In genomic region chr4:126358041-126358440, GRCh38 we compare ENCODE assay signal across 23 cellular contexts.
"Had no signal": no experiment of that assay in that cellular context is flagged by ENCODE, and none has a peak within 500 bp of the region (broad histone marks: within the 10 kb centered on the region; RNA-seq: fewer than 3 reads in every experiment).

No MANE protein-coding gene starts in this region.

- H3K4me3 ChIP-seq: coronary artery, esophagus muscularis mucosa, gastroesophageal sphincter, heart left ventricle, hepatocyte, lung, right atrium auricular region, testis, tibial artery had no signal

- ATAC-seq: foreskin keratinocyte; gastroesophageal sphincter; heart left ventricle; left lobe of liver; natural killer cell treated with Interleukin-12 subunit alpha and Interleukin-12 subunit beta and Interleukin-15 and Interleukin-18, amount 100 ng/mL, for 72 hours; sciatic nerve; stimulated activated memory B cell treated with anti-CD40 and anti-IgM and Interleukin-4, amounts not matched to agents 10 μg/mL and 1 μg/mL and 100 μg/mL, for 72 hours; stimulated activated naive CD8-positive, alpha-beta T cell treated with anti-CD3 and anti-CD28 coated beads, Interleukin-15, Interleukin-2, amounts not matched to agents 100 U/mL and 50 U/mL, for 24 hours had no signal

- DNase-seq: dermis blood vessel endothelial cell; effector memory CD4-positive, alpha-beta T cell; foreskin keratinocyte; heart left ventricle; kidney; naive B cell; stimulated activated CD4-positive, alpha-beta T cell treated with anti-CD3 and anti-CD28 coated beads, Interleukin-4, amount 100 ng/mL, for 4 hours; stimulated activated naive CD8-positive, alpha-beta T cell treated with anti-CD3 and anti-CD28 coated beads, Interleukin-15, Interleukin-2, amounts not matched to agents 100 U/mL and 50 U/mL, for 24 hours; substantia nigra; testis; tibial artery had no signal

- H3K36me3 ChIP-seq: esophagus muscularis mucosa, gastroesophageal sphincter, heart left ventricle, neutrophil, right atrium auricular region, tibial artery had no signal

- H3K79me2 ChIP-seq: hepatocyte, parathyroid adenoma had no signal

- H3K27ac ChIP-seq: coronary artery, esophagus muscularis mucosa, foreskin keratinocyte, gastroesophageal sphincter, heart left ventricle, hepatocyte, neutrophil, parathyroid adenoma, right atrium auricular region, testis, tibial artery had no signal

- H3K9ac ChIP-seq: parathyroid adenoma had no signal

- H3K4me1 ChIP-seq: esophagus muscularis mucosa, foreskin keratinocyte, gastroesophageal sphincter, heart left ventricle, parathyroid adenoma, right atrium auricular region, testis had no signal

- H3K9me3 ChIP-seq: esophagus muscularis mucosa, gastroesophageal sphincter, heart left ventricle, neutrophil, right atrium auricular region, testis, tibial artery had no signal

- H3K27me3 ChIP-seq: esophagus muscularis mucosa, foreskin keratinocyte, gastroesophageal sphincter, heart left ventricle, hepatocyte, neutrophil, right atrium auricular region, testis, tibial artery had no signal

- H3K4me2 ChIP-seq: hepatocyte had no signal

- H2AFZ ChIP-seq: hepatocyte, parathyroid adenoma had no signal
